Comparison of ENCODE assay signal across 18 cellular contexts in the genomic region with DNA sequence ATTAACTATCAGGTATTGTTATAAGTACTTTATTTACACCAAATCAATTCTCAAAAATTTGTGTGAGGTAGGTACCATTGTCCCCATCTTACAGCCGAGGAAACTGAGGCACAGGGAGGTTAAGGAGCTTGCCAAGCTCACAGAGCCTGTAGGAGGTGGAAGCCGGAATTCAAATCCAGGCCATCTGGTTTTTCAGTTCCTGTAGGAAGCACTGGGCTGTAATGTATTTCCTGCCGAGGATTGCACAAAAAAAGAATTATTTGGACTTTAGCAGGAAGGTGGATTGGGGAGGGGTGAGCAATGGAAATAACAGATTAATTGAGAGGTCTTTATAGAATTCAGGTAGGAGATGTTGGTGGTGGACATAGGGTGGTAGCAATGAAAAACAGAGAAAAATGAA.
"Had no signal": no experiment of that assay in that cellular context is flagged by ENCODE, and none has a peak within 500 bp of the region (broad histone marks: within the 10 kb centered on the region; RNA-seq: fewer than 3 reads in every experiment).

No MANE protein-coding gene starts in this region.

- H3K4me1 ChIP-seq: pancreas, right lobe of liver had no signal

- H3K27me3 Mint-ChIP-seq: dendritic cell treated with granulocyte-macrophage colony-stimulating factor and Interleukin-4, amounts not matched to agents 40 ng/mL and 50 ng/mL, for 4 days; stimulated activated naive CD8-positive, alpha-beta T cell treated with anti-CD3 and anti-CD28 coated beads, Interleukin-15, Interleukin-2, amounts not matched to agents 100 ng/mL and 50 ng/mL, for 24 hours had no signal

- H3K4me3 Mint-ChIP-seq: dendritic cell treated with granulocyte-macrophage colony-stimulating factor and Interleukin-4, amounts not matched to agents 40 ng/mL and 50 ng/mL, for 4 days; effector memory CD8-positive, alpha-beta T cell; natural killer cell; stimulated activated memory B cell treated with anti-CD40 and anti-IgM and Interleukin-4, amounts not matched to agents 10 μg/mL and 1 μg/mL and 100 μg/mL, for 72 hours; stimulated activated naive CD8-positive, alpha-beta T cell treated with anti-CD3 and anti-CD28 coated beads, Interleukin-15, Interleukin-2, amounts not matched to agents 100 ng/mL and 50 ng/mL, for 24 hours had no signal

- H3K4me1 Mint-ChIP-seq: natural killer cell; stimulated activated memory B cell treated with anti-CD40 and anti-IgM and Interleukin-4, amounts not matched to agents 10 μg/mL and 1 μg/mL and 100 μg/mL, for 72 hours had no signal

- H3K27ac Mint-ChIP-seq: dendritic cell treated with granulocyte-macrophage colony-stimulating factor and Interleukin-4, amounts not matched to agents 40 ng/mL and 50 ng/mL, for 4 days; effector memory CD8-positive, alpha-beta T cell; natural killer cell; progenitor cell of endocrine pancreas; stimulated activated memory B cell treated with anti-CD40 and anti-IgM and Interleukin-4, amounts not matched to agents 10 μg/mL and 1 μg/mL and 100 μg/mL, for 72 hours; stimulated activated naive CD8-positive, alpha-beta T cell treated with anti-CD3 and anti-CD28 coated beads, Interleukin-15, Interleukin-2, amounts not matched to agents 100 ng/mL and 50 ng/mL, for 24 hours had no signal

- H3K4me3 ChIP-seq: esophagus squamous epithelium, hepatocyte, pancreas, right lobe of liver, spleen, tibial artery, upper lobe of right lung had no signal

- H3K9me3 ChIP-seq: esophagus squamous epithelium, pancreas, right lobe of liver, tibial artery, upper lobe of right lung had no signal

- H3K27ac ChIP-seq: hepatocyte, pancreas, right lobe of liver, tibial artery, upper lobe of right lung had no signal

- H3K27me3 ChIP-seq: esophagus squamous epithelium, hepatocyte, pancreas, right lobe of liver, spleen, tibial artery, upper lobe of right lung had no signal

- ATAC-seq: effector memory CD8-positive, alpha-beta T cell; natural killer cell; right lobe of liver; stimulated activated memory B cell treated with anti-CD40 and anti-IgM and Interleukin-4, amounts not matched to agents 10 μg/mL and 1 μg/mL and 100 μg/mL, for 72 hours; upper lobe of right lung had no signal

- H3K36me3 Mint-ChIP-seq: natural killer cell; stimulated activated memory B cell treated with anti-CD40 and anti-IgM and Interleukin-4, amounts not matched to agents 10 μg/mL and 1 μg/mL and 100 μg/mL, for 72 hours had no signal

- DNase-seq: effector memory CD8-positive, alpha-beta T cell; esophagus squamous epithelium; foreskin fibroblast; kidney; natural killer cell; pancreas; right lobe of liver; spleen; stimulated activated CD4-positive, alpha-beta T cell treated with anti-CD3 and anti-CD28 coated beads, Interleukin-15, amount 100 ng/mL, for 24 hours; stimulated activated CD4-positive, alpha-beta T cell treated with anti-CD3 and anti-CD28 coated beads, Interleukin-1b, Interleukin-23, amount 100 ng/mL, for 48 hours; stimulated activated CD4-positive, alpha-beta T cell treated with anti-CD3 and anti-CD28 coated beads, Interleukin-4, amount 100 ng/mL, for 24 hours; upper lobe of right lung had no signal
